ENCODE assay signal across 8 cellular contexts in genomic region chr7:130486114-130486962, GRCh38. TPM values are rescaled to one million over a fixed set of nuclear protein-coding genes. Genes with fewer than 3 reads are reported as not detected.
DNase-seq lines count a peak whose midpoint lies in the region; ATAC-seq and TF ChIP-seq lines count a peak whose summit lies in the region.

No MANE protein-coding gene starts in this region.

- CTCF ChIA-PET in A673 (lab: Charles Lee): no interaction called here

- H3K27me3 ChIP-seq in A673 (replicated peaks; ENCODE audit: insufficient read depth, low read depth, low read length, poor library complexity): no peaks in the 10 kb centered on the region
- H3K27me3 ChIP-seq in effector memory CD4-positive, alpha-beta T cell (replicated peaks; ENCODE audit: control insufficient read depth, insufficient read depth, low read length, poor library complexity, severe bottlenecking): peaks cover 2% of the 10 kb centered on the region
- peaks cover 35% of the 10 kb centered on the region for H3K27me3 ChIP-seq in mononuclear cell (ENCODE audit: insufficient read depth, low read length)

- H3K36me3 ChIP-seq in A673 (ENCODE audit: insufficient read depth, low read length, poor library complexity, severe bottlenecking): no peaks in the 10 kb centered on the region
- no peaks in the 10 kb centered on the region for H3K36me3 ChIP-seq in effector memory CD4-positive, alpha-beta T cell (ENCODE audit: control insufficient read depth, insufficient read depth, low read length)

- H3K4me1 ChIP-seq in A673 (ENCODE audit: insufficient read depth, low read length, poor library complexity, severe bottlenecking) (no peaks in the 10 kb centered on the region), mononuclear cell (ENCODE audit: insufficient read depth, low read length) (peaks cover 28% of the 10 kb centered on the region)
- H3K4me1 ChIP-seq in effector memory CD4-positive, alpha-beta T cell (ENCODE audit: control insufficient read depth, insufficient read depth, low read length, poor library complexity, severe bottlenecking): peaks cover 8% of the 10 kb centered on the region

- H3K27ac Mint-ChIP-seq in stimulated activated effector memory CD8-positive, alpha-beta T cell treated with anti-CD3 and anti-CD28 coated beads, Interleukin-12 subunit alpha, Interleukin-12 subunit beta, amount 100 ng/mL, for 72 hours: peak overlapping the region; percentile 46

- H3K4me1 Mint-ChIP-seq in stimulated activated effector memory CD8-positive, alpha-beta T cell treated with anti-CD3 and anti-CD28 coated beads, Interleukin-12 subunit alpha, Interleukin-12 subunit beta, amount 100 ng/mL, for 72 hours: peaks cover 33% of the 10 kb centered on the region

- peak; percentile 46 for ATAC-seq in GM19351 (IDR thresholded peaks at IDR 0.05; ENCODE audit: unreplicated experiment)
- peak; percentile 78 for ATAC-seq in stimulated activated effector memory CD8-positive, alpha-beta T cell treated with anti-CD3 and anti-CD28 coated beads, Interleukin-12 subunit alpha, Interleukin-12 subunit beta, amount 100 ng/mL, for 72 hours
- ATAC-seq in GM21619 (IDR thresholded peaks at IDR 0.05; ENCODE audit: unreplicated experiment): no peak

- POLR2A ChIA-PET in A673 (lab: Charles Lee; ENCODE audit: low non-redundant PET): no interaction called here

- no peaks in the 10 kb centered on the region for H3K9me3 ChIP-seq in A673 (ENCODE audit: low read depth, low read length, poor library complexity, severe bottlenecking)
- no peaks in the 10 kb centered on the region for H3K9me3 ChIP-seq in effector memory CD4-positive, alpha-beta T cell (ENCODE audit: control insufficient read depth, low read length)
- no peaks in the 10 kb centered on the region for H3K9me3 ChIP-seq in mononuclear cell (ENCODE audit: low read depth, low read length)

- no peaks in the 10 kb centered on the region for H3K9me3 Mint-ChIP-seq in stimulated activated effector memory CD8-positive, alpha-beta T cell treated with anti-CD3 and anti-CD28 coated beads, Interleukin-12 subunit alpha, Interleukin-12 subunit beta, amount 100 ng/mL, for 72 hours

- no peak overlapping the region for H3K27ac ChIP-seq in A673 (ENCODE audit: low read depth, low read length, poor library complexity, severe bottlenecking)
- H3K27ac ChIP-seq in effector memory CD4-positive, alpha-beta T cell (ENCODE audit: insufficient read depth, low read length, poor library complexity, severe bottlenecking): no peak overlapping the region

- H3K4me3 ChIP-seq in A673 (ENCODE audit: low read depth, low read length, poor library complexity, severe bottlenecking) (no peak overlapping the region), mononuclear cell (ENCODE audit: low read length) (peak overlapping the region; percentile 50)
- H3K4me3 ChIP-seq in effector memory CD4-positive, alpha-beta T cell (ENCODE audit: insufficient read depth, low read depth, low read length, poor library complexity, severe bottlenecking): peak overlapping the region; percentile 55

- intact Hi-C loops in A673 (cut with micrococcal nuclease; ENCODE audit: unreplicated experiment): no loop called here

- BruUV-seq in A673 (replicated peaks; lab: Mats Ljungman, UMichigan): no TSS peak

- H3K4me3 Mint-ChIP-seq in stimulated activated effector memory CD8-positive, alpha-beta T cell treated with anti-CD3 and anti-CD28 coated beads, Interleukin-12 subunit alpha, Interleukin-12 subunit beta, amount 100 ng/mL, for 72 hours: peak overlapping the region; percentile 75

- H3K36me3 Mint-ChIP-seq in stimulated activated effector memory CD8-positive, alpha-beta T cell treated with anti-CD3 and anti-CD28 coated beads, Interleukin-12 subunit alpha, Interleukin-12 subunit beta, amount 100 ng/mL, for 72 hours: no peaks in the 10 kb centered on the region

- peak; percentile 51 for TF ChIP-seq CTCF in A673 (conservative IDR thresholded peaks at IDR 0.05; ENCODE audit: low read depth, low read length)

- DNase-seq in A673 (ENCODE audit: low spot score) (no peak), NCI-H2196 (lab: John Stamatoyannopoulos, UW; ENCODE audit: unreplicated experiment) (peak; percentile 97)
- peak; percentile 87 for DNase-seq in activated CD8-positive, alpha-beta memory T cell treated with anti-CD3 and anti-CD28 coated beads for 24 hours
- peak in 2 of 3 donors; percentile 19 to 21 for DNase-seq in effector memory CD4-positive, alpha-beta T cell
- DNase-seq in stimulated activated effector memory CD8-positive, alpha-beta T cell treated with anti-CD3 and anti-CD28 coated beads, Interleukin-12 subunit alpha, Interleukin-12 subunit beta, amount 100 ng/mL, for 72 hours (ENCODE audit: low spot score in 2 of 2): peak; percentile 31 to 64

RNA-seq across cellular contexts. Expression of gene MEST, which starts 5.5 kb away (rescaled TPM):
- total RNA-seq in A673 (2021): 34.9 and 37.4 TPM in 2 replicates
- 5.0 TPM for total RNA-seq in mononuclear cell

RNA-seq across cellular contexts. Expression of gene CEP41, which starts 45.5 kb away (rescaled TPM):
- 25.0 and 25.7 TPM in 2 replicates for total RNA-seq in A673 (2021)
- 1.9 TPM for total RNA-seq in mononuclear cell
